In the genomic region with DNA sequence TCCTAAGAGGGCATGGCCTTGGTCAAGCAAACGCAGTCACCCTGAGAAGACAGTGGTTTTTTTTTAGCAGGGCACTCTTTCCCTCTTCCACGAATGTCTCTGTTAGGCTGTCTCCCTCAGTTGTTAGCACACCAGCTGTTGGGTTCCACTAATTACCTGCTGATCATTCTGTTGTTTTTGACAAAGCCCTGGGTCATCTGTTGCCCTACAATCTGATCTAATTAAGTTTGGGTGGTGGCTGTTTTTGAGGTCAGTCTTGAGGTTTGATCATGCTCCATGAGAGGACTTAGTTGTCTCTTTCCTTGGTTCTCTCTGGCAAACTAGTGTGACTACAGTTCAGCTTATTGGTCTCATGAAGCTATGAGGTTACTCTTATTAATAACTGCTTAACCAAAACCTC, we compare ENCODE assay signal across 22 cellular contexts.
"Had no signal": no experiment of that assay in that cellular context is flagged by ENCODE, and none has a peak within 500 bp of the region (broad histone marks: within the 10 kb centered on the region; RNA-seq: fewer than 3 reads in every experiment).

No MANE protein-coding gene starts in this region.

- H3K4me1 ChIP-seq: gastrocnemius medialis, psoas muscle had no signal

- H3K27me3 Mint-ChIP-seq: naive thymus-derived CD4-positive, alpha-beta T cell had no signal

- H3K27ac Mint-ChIP-seq: nephron progenitor cell had no signal

- H3K4me3 ChIP-seq: gastrocnemius medialis, heart right ventricle, lung, psoas muscle, sigmoid colon, stomach, thoracic aorta, transverse colon had no signal

- H3K9me3 ChIP-seq: gastrocnemius medialis, heart right ventricle, psoas muscle, sigmoid colon, stomach, thoracic aorta, transverse colon had no signal

- H3K27ac ChIP-seq: gastrocnemius medialis, heart right ventricle, parathyroid adenoma, psoas muscle, sigmoid colon, stomach, thoracic aorta, transverse colon had no signal

- ATAC-seq: esophagus mucosa; gastrocnemius medialis; heart right ventricle; left colon; left ventricle myocardium superior; naive thymus-derived CD4-positive, alpha-beta T cell; psoas muscle had no signal

- H3K27me3 ChIP-seq: gastrocnemius medialis, heart right ventricle, sigmoid colon, stomach, transverse colon had no signal

- DNase-seq: effector memory CD4-positive, alpha-beta T cell; gastrocnemius medialis; heart right ventricle; islet precursor cell; left colon; left ventricle myocardium superior; mesenchymal stem cell; midbrain; naive thymus-derived CD4-positive, alpha-beta T cell; nephron progenitor cell; psoas muscle; sigmoid colon; small intestine; stimulated activated CD4-positive, alpha-beta T cell treated with anti-CD3 and anti-CD28 coated beads, Interleukin-12 subunit alpha, Interleukin-12 subunit beta, amount 100 ng/mL, for 4 hours; stimulated activated naive CD4-positive, alpha-beta T cell; stomach; substantia nigra; transverse colon had no signal

- H3K4me3 Mint-ChIP-seq: naive thymus-derived CD4-positive, alpha-beta T cell; nephron progenitor cell had no signal

- H3K4me1 Mint-ChIP-seq: naive thymus-derived CD4-positive, alpha-beta T cell had no signal
